1 cellular context compared by ENCODE assay signal in the genomic region with DNA sequence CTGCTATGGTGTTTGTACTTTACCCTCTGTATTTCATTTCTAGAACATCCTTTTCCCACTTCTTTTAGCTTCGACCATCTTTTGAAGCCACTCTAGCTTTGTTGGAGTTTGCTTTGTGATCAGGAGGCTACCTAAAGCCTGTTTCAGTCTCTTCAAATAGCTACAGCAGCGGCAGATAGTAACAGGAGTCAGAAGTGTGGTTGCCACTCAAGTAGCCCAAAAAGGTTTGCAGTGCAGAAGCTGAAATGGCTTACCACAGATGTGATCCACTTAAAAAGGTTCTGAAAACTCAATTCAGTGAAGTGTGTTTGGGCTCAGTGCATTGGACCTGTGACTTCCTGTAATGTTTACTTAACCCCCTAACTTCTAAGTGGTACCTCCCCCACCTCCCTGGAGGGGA.
TF ChIP-seq lines count a peak whose summit lies in the region.

No MANE protein-coding gene starts in this region.

TF ChIP-seq in H1, 55 proteins besides CTCF, POLR2A, EP300 and RAD21 (continued from another document):
- no peak for TF ChIP-seq SIRT6 (IDR thresholded peaks at IDR 0.05; ENCODE audit: low read length)
- no peak for TF ChIP-seq SIN3A (conservative IDR thresholded peaks at IDR 0.05 in 1 of 2, IDR thresholded peaks at IDR 0.05 in 1 of 2; ENCODE audit: low read depth in 1 of 2, low read length in 2 of 2)
- TF ChIP-seq, protein P1, sequence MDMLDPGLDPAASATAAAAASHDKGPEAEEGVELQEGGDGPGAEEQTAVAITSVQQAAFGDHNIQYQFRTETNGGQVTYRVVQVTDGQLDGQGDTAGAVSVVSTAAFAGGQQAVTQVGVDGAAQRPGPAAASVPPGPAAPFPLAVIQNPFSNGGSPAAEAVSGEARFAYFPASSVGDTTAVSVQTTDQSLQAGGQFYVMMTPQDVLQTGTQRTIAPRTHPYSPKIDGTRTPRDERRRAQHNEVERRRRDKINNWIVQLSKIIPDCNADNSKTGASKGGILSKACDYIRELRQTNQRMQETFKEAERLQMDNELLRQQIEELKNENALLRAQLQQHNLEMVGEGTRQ (IDR thresholded peaks at IDR 0.05; ENCODE audit: low read length), result no peak
- TF ChIP-seq SP2 (IDR thresholded peaks at IDR 0.05; ENCODE audit: low read length), result no peak
